ENCODE assay signal across 1 cellular context in the genomic region with DNA sequence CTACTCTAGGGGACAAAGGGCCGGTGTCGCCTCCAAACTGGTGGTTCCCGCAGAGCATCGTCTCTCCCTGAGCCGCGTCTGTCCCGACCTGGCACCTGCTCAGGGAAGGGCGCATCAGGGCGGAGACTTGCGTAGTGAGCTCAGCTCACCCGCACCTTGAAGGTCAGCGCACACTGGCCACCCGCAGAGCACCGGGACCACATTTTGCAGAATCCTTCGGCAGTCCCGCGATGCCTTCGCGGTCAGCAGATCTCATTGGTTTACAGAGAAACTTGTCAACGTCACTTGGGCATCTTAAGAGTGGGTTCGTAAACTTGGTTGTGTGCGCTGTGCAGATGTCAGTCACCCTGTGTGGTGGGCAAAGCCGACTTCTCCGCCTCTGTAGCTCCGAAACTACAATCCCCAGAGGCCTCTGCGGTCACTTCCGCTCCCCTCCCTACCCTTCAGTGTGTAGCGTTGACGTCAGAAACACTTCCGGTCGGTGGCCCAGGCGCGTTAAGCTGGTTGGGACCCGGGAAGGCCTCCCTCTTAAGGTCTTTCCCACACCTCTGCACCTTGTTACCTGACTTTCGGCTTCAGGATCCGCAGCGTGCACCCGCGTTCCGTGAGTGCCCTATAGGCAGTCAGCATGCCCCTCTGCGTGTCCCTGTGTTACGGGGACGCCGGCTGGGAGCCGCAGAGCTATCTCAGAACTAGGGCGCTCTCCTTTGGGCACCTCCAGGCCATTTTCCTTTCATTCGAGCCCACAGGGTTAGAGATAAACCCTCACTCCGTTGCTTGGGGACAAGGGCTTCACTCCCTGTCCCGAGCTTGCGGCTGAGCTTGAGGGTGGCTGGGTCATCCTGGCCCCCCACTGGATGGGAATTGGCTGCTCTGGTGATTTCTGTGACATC.
TF ChIP-seq lines count a peak whose summit lies in the region.

No MANE protein-coding gene starts in this region.

TF ChIP-seq in GM12878, 131 proteins besides CTCF, POLR2A, EP300 and RAD21 (continued from another document):
- TF ChIP-seq, protein P1, sequence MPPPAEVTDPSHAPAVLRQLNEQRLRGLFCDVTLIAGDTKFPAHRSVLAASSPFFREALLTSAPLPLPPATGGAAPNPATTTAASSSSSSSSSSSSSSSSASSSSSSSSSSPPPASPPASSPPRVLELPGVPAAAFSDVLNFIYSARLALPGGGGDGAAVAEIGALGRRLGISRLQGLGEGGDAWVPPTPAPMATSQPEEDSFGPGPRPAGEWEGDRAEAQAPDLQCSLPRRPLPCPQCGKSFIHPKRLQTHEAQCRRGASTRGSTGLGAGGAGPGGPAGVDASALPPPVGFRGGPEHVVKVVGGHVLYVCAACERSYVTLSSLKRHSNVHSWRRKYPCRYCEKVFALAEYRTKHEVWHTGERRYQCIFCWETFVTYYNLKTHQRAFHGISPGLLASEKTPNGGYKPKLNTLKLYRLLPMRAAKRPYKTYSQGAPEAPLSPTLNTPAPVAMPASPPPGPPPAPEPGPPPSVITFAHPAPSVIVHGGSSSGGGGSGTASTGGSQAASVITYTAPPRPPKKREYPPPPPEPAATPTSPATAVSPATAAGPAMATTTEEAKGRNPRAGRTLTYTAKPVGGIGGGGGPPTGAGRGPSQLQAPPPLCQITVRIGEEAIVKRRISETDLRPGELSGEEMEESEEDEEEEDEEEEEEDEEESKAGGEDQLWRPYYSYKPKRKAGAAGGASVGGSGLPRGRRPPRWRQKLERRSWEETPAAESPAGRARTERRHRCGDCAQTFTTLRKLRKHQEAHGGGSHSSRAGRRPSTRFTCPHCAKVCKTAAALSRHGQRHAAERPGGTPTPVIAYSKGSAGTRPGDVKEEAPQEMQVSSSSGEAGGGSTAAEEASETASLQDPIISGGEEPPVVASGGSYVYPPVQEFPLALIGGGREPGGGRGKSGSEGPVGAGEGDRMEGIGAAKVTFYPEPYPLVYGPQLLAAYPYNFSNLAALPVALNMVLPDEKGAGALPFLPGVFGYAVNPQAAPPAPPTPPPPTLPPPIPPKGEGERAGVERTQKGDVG (CRISPR knock-in tag; IDR thresholded peaks at IDR 0.05) = no peak
- peak; percentile 95 for TF ChIP-seq HCFC1 (IDR thresholded peaks at IDR 0.05; ENCODE audit: low read length)
- TF ChIP-seq IRF4 (IDR thresholded peaks at IDR 0.05; ENCODE audit: low read depth, low read length) = peak; percentile 36; the same call in 1 of the 2 replicates
- TF ChIP-seq, protein P2, sequence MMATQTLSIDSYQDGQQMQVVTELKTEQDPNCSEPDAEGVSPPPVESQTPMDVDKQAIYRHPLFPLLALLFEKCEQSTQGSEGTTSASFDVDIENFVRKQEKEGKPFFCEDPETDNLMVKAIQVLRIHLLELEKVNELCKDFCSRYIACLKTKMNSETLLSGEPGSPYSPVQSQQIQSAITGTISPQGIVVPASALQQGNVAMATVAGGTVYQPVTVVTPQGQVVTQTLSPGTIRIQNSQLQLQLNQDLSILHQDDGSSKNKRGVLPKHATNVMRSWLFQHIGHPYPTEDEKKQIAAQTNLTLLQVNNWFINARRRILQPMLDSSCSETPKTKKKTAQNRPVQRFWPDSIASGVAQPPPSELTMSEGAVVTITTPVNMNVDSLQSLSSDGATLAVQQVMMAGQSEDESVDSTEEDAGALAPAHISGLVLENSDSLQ (IDR thresholded peaks at IDR 0.05) = peak; percentile 92
- TF ChIP-seq, protein P3, sequence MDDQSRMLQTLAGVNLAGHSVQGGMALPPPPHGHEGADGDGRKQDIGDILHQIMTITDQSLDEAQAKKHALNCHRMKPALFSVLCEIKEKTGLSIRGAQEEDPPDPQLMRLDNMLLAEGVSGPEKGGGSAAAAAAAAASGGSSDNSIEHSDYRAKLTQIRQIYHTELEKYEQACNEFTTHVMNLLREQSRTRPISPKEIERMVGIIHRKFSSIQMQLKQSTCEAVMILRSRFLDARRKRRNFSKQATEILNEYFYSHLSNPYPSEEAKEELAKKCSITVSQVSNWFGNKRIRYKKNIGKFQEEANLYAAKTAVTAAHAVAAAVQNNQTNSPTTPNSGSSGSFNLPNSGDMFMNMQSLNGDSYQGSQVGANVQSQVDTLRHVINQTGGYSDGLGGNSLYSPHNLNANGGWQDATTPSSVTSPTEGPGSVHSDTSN (IDR thresholded peaks at IDR 0.05; ENCODE audit: insufficient replicate concordance, low read depth, low read length) = peak; percentile 70
- TF ChIP-seq, protein P4, sequence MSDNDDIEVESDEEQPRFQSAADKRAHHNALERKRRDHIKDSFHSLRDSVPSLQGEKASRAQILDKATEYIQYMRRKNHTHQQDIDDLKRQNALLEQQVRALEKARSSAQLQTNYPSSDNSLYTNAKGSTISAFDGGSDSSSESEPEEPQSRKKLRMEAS (IDR thresholded peaks at IDR 0.05; ENCODE audit: low read depth, low read length) = peak; percentile 31; the same call in 1 of the 2 replicates
- TF ChIP-seq MXI1 (IDR thresholded peaks at IDR 0.05; ENCODE audit: low read depth, low read length) = peak; percentile 72
- TF ChIP-seq KDM1A (IDR thresholded peaks at IDR 0.05; ENCODE audit: borderline replicate concordance) = no peak
- TF ChIP-seq FOS (IDR thresholded peaks at IDR 0.05; ENCODE audit: borderline replicate concordance, extremely low read depth, insufficient read length) = no peak
- TF ChIP-seq, protein P5, sequence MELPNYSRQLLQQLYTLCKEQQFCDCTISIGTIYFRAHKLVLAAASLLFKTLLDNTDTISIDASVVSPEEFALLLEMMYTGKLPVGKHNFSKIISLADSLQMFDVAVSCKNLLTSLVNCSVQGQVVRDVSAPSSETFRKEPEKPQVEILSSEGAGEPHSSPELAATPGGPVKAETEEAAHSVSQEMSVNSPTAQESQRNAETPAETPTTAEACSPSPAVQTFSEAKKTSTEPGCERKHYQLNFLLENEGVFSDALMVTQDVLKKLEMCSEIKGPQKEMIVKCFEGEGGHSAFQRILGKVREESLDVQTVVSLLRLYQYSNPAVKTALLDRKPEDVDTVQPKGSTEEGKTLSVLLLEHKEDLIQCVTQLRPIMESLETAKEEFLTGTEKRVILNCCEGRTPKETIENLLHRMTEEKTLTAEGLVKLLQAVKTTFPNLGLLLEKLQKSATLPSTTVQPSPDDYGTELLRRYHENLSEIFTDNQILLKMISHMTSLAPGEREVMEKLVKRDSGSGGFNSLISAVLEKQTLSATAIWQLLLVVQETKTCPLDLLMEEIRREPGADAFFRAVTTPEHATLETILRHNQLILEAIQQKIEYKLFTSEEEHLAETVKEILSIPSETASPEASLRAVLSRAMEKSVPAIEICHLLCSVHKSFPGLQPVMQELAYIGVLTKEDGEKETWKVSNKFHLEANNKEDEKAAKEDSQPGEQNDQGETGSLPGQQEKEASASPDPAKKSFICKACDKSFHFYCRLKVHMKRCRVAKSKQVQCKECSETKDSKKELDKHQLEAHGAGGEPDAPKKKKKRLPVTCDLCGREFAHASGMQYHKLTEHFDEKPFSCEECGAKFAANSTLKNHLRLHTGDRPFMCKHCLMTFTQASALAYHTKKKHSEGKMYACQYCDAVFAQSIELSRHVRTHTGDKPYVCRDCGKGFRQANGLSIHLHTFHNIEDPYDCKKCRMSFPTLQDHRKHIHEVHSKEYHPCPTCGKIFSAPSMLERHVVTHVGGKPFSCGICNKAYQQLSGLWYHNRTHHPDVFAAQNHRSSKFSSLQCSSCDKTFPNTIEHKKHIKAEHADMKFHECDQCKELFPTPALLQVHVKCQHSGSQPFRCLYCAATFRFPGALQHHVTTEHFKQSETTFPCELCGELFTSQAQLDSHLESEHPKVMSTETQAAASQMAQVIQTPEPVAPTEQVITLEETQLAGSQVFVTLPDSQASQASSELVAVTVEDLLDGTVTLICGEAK (IDR thresholded peaks at IDR 0.05; ENCODE audit: borderline replicate concordance) = peak; percentile 94
- TF ChIP-seq, protein P6, sequence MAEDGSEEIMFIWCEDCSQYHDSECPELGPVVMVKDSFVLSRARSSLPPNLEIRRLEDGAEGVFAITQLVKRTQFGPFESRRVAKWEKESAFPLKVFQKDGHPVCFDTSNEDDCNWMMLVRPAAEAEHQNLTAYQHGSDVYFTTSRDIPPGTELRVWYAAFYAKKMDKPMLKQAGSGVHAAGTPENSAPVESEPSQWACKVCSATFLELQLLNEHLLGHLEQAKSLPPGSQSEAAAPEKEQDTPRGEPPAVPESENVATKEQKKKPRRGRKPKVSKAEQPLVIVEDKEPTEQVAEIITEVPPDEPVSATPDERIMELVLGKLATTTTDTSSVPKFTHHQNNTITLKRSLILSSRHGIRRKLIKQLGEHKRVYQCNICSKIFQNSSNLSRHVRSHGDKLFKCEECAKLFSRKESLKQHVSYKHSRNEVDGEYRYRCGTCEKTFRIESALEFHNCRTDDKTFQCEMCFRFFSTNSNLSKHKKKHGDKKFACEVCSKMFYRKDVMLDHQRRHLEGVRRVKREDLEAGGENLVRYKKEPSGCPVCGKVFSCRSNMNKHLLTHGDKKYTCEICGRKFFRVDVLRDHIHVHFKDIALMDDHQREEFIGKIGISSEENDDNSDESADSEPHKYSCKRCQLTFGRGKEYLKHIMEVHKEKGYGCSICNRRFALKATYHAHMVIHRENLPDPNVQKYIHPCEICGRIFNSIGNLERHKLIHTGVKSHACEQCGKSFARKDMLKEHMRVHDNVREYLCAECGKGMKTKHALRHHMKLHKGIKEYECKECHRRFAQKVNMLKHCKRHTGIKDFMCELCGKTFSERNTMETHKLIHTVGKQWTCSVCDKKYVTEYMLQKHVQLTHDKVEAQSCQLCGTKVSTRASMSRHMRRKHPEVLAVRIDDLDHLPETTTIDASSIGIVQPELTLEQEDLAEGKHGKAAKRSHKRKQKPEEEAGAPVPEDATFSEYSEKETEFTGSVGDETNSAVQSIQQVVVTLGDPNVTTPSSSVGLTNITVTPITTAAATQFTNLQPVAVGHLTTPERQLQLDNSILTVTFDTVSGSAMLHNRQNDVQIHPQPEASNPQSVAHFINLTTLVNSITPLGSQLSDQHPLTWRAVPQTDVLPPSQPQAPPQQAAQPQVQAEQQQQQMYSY (CRISPR knock-in tag; IDR thresholded peaks at IDR 0.05) = no peak
- TF ChIP-seq, protein P7, sequence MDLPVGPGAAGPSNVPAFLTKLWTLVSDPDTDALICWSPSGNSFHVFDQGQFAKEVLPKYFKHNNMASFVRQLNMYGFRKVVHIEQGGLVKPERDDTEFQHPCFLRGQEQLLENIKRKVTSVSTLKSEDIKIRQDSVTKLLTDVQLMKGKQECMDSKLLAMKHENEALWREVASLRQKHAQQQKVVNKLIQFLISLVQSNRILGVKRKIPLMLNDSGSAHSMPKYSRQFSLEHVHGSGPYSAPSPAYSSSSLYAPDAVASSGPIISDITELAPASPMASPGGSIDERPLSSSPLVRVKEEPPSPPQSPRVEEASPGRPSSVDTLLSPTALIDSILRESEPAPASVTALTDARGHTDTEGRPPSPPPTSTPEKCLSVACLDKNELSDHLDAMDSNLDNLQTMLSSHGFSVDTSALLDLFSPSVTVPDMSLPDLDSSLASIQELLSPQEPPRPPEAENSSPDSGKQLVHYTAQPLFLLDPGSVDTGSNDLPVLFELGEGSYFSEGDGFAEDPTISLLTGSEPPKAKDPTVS (IDR thresholded peaks at IDR 0.05; ENCODE audit: low read depth, low read length) = 0 out of 2 replicates have a peak, but pooled peaks have one; percentile 10
